In genomic region chr6:1903780-1904493, GRCh38 we compare ENCODE assay signal across 18 cellular contexts.
DNase-seq lines count a peak whose midpoint lies in the region; ATAC-seq and TF ChIP-seq lines count a peak whose summit lies in the region.
"Had no signal": no experiment of that assay in that cellular context is flagged by ENCODE, and none has a peak within 500 bp of the region (broad histone marks: within the 10 kb centered on the region; RNA-seq: fewer than 3 reads in every experiment).

No MANE protein-coding gene starts in this region.

- no peak overlapping the region for H2BK5ac ChIP-seq in IMR-90 (ENCODE audit: low read depth, low read length, poor library complexity, severe bottlenecking)

- no peaks in the 10 kb centered on the region for H3K9me3 Mint-ChIP-seq in activated T-helper 2 cell treated with anti-CD3 and anti-CD28 coated beads, Interferon-gamma antibody, Interleukin-2, Interleukin-4, amounts not matched to agents 10 μg/mL and 5 μg/mL and 100 μg/mL, durations not matched to agents 14 hours and 24 hours and 36 hours
- H3K9me3 Mint-ChIP-seq in natural killer cell = no peaks in the 10 kb centered on the region
- H3K9me3 Mint-ChIP-seq: naive B cell; stimulated activated naive CD8-positive, alpha-beta T cell treated with anti-CD3 and anti-CD28 coated beads, Interleukin-15, Interleukin-2, amounts not matched to agents 100 ng/mL and 50 ng/mL, for 24 hours had no signal

- no peak overlapping the region for H2BK20ac ChIP-seq in IMR-90 (ENCODE audit: low read depth, low read length)

- POLR2A ChIA-PET in IMR-90 (lab: Charles Lee; ENCODE audit: unreplicated experiment) = no interaction called here

- no peak overlapping the region for H3K4me3 ChIP-seq in IMR-90 (ENCODE audit: insufficient read depth, low read depth, low read length)
- H3K4me3 ChIP-seq in adrenal gland = peak overlapping the region in 1 of 4 donors; percentile 13
- no peak overlapping the region for H3K4me3 ChIP-seq in liver (ENCODE audit: low read depth in 1 of 3, low read length in 3 of 3)
- no peak overlapping the region for H3K4me3 ChIP-seq in spleen
- H3K4me3 ChIP-seq: gastroesophageal sphincter had no signal

- peak overlapping the region; percentile 12; the same call in 1 of the 2 replicates for H2AK5ac ChIP-seq in IMR-90 (ENCODE audit: low read depth, low read length)

- ATAC-seq in IMR-90 (ENCODE audit: low read depth) (no peak), natural killer cell (no peak)
- ATAC-seq: gastroesophageal sphincter had no signal

- H4K8ac ChIP-seq in IMR-90 (ENCODE audit: low read depth in 2 of 2, low read length in 2 of 2) = no peak overlapping the region

- TF ChIP-seq POLR2A in IMR-90 (IDR thresholded peaks at IDR 0.05; ENCODE audit: low read depth, low read length) = no peak
- TF ChIP-seq POLR2A in adrenal gland (IDR thresholded peaks at IDR 0.05) = no peak
- TF ChIP-seq POLR2A in spleen (IDR thresholded peaks at IDR 0.05) = no peak

- 0 out of 2 replicates have a peak overlapping the region, but pooled peaks have one; percentile 25 for H3K14ac ChIP-seq in IMR-90 (replicated peaks; ENCODE audit: low read depth, low read length)

- H3K36me3 Mint-ChIP-seq in activated T-helper 2 cell treated with anti-CD3 and anti-CD28 coated beads, Interferon-gamma antibody, Interleukin-2, Interleukin-4, amounts not matched to agents 10 μg/mL and 5 μg/mL and 100 μg/mL, durations not matched to agents 14 hours and 24 hours and 36 hours (ENCODE audit: low read depth) = no peaks in the 10 kb centered on the region
- H3K36me3 Mint-ChIP-seq in natural killer cell = no peaks in the 10 kb centered on the region

- H3K4me3 Mint-ChIP-seq in activated T-helper 2 cell treated with anti-CD3 and anti-CD28 coated beads, Interferon-gamma antibody, Interleukin-2, Interleukin-4, amounts not matched to agents 10 μg/mL and 5 μg/mL and 100 μg/mL, durations not matched to agents 14 hours and 24 hours and 36 hours (ENCODE audit: low read depth) = no peak overlapping the region
- no peak overlapping the region for H3K4me3 Mint-ChIP-seq in natural killer cell
- H3K4me3 Mint-ChIP-seq: CD8-positive, alpha-beta memory T cell; naive B cell; stimulated activated naive CD8-positive, alpha-beta T cell treated with anti-CD3 and anti-CD28 coated beads, Interleukin-15, Interleukin-2, amounts not matched to agents 100 ng/mL and 50 ng/mL, for 24 hours had no signal

- H3K27me3 Mint-ChIP-seq in activated T-helper 2 cell treated with anti-CD3 and anti-CD28 coated beads, Interferon-gamma antibody, Interleukin-2, Interleukin-4, amounts not matched to agents 10 μg/mL and 5 μg/mL and 100 μg/mL, durations not matched to agents 14 hours and 24 hours and 36 hours (ENCODE audit: low read depth) = no peaks in the 10 kb centered on the region
- no peaks in the 10 kb centered on the region for H3K27me3 Mint-ChIP-seq in natural killer cell (ENCODE audit: low read depth in 2 of 2)
- H3K27me3 Mint-ChIP-seq: naive B cell; stimulated activated naive CD8-positive, alpha-beta T cell treated with anti-CD3 and anti-CD28 coated beads, Interleukin-15, Interleukin-2, amounts not matched to agents 100 ng/mL and 50 ng/mL, for 24 hours had no signal

- H3K9me3 ChIP-seq in IMR-90 (ENCODE audit: control insufficient read depth, insufficient read depth, low read length) (no peaks in the 10 kb centered on the region), adrenal gland (replicated peaks in 1 of 3) (no peaks in the 10 kb centered on the region), liver (ENCODE audit: control insufficient read depth in 4 of 4, low read length in 3 of 4) (no peaks in the 10 kb centered on the region), spleen (no peaks in the 10 kb centered on the region)
- H3K9me3 ChIP-seq: gastroesophageal sphincter had no signal

- H3K4ac ChIP-seq in IMR-90 (ENCODE audit: low read depth, low read length) = no peak overlapping the region

- no peak overlapping the region for H3K27ac Mint-ChIP-seq in activated T-helper 2 cell treated with anti-CD3 and anti-CD28 coated beads, Interferon-gamma antibody, Interleukin-2, Interleukin-4, amounts not matched to agents 10 μg/mL and 5 μg/mL and 100 μg/mL, durations not matched to agents 14 hours and 24 hours and 36 hours
- no peak overlapping the region for H3K27ac Mint-ChIP-seq in natural killer cell
- H3K27ac Mint-ChIP-seq: stimulated activated naive CD8-positive, alpha-beta T cell treated with anti-CD3 and anti-CD28 coated beads, Interleukin-15, Interleukin-2, amounts not matched to agents 100 ng/mL and 50 ng/mL, for 24 hours had no signal

- H4K91ac ChIP-seq in IMR-90 (ENCODE audit: insufficient read depth, low read depth, low read length) = no peak overlapping the region

- dilution Hi-C loops in IMR-90 (cut with HindIII; ENCODE audit: low sequenced_read_pairs, unreplicated experiment) = no loop called here

- no peak overlapping the region for H3K18ac ChIP-seq in IMR-90 (ENCODE audit: low read depth, low read length)

- H3K23ac ChIP-seq in IMR-90 (ENCODE audit: low read depth, low read length) = no peak overlapping the region

- no peak overlapping the region for H3K4me2 ChIP-seq in IMR-90 (ENCODE audit: low read depth, low read length)

- H3K27me3 ChIP-seq in IMR-90 (ENCODE audit: control insufficient read depth, insufficient read depth, low read length) = no peaks in the 10 kb centered on the region
- H3K27me3 ChIP-seq in adrenal gland = no peaks in the 10 kb centered on the region
- H3K27me3 ChIP-seq in liver (ENCODE audit: control insufficient read depth in 4 of 4, insufficient read depth in 4 of 4, low read length in 3 of 4) = no peaks in the 10 kb centered on the region
- no peaks in the 10 kb centered on the region for H3K27me3 ChIP-seq in spleen (replicated peaks in 1 of 7)
- H3K27me3 ChIP-seq: gastroesophageal sphincter had no signal

- H2AFZ ChIP-seq in IMR-90 (replicated peaks; ENCODE audit: low read length, poor library complexity) = no peak overlapping the region

- TF ChIP-seq CTCF in IMR-90 (conservative IDR thresholded peaks at IDR 0.05; ENCODE audit: low read depth, low read length) = no peak
- no peak for TF ChIP-seq CTCF in adrenal gland (IDR thresholded peaks at IDR 0.05)
- no peak for TF ChIP-seq CTCF in liver (IDR thresholded peaks at IDR 0.05; ENCODE audit: low read depth, low read length, missing input control)
- TF ChIP-seq CTCF in spleen (IDR thresholded peaks at IDR 0.05 in 8 of 11, conservative IDR thresholded peaks at IDR 0.05 in 3 of 11) = no peak
- no peak for TF ChIP-seq CTCF in natural killer cell (IDR thresholded peaks at IDR 0.05)

- DNase-seq in IMR-90 = no peak
- DNase-seq in adrenal gland = peak; percentile 22 to 79 (median 43)
- no peak for DNase-seq in spleen
- no peak for DNase-seq in DMS79 (lab: John Stamatoyannopoulos, UW)
- DNase-seq in activated T-helper 2 cell treated with anti-CD3 and anti-CD28 coated beads, Interferon-gamma antibody, Interleukin-2, Interleukin-4, amounts not matched to agents 10 μg/mL and 5 μg/mL and 100 μg/mL, durations not matched to agents 14 hours and 24 hours and 36 hours (ENCODE audit: low spot score) = no peak
- DNase-seq in NCI-H1694 (lab: John Stamatoyannopoulos, UW) = no peak
- DNase-seq in natural killer cell = no peak
- DNase-seq: activated CD4-positive, alpha-beta T cell treated with anti-CD3 and anti-CD28 coated beads for 48 hours; activated CD8-positive, alpha-beta memory T cell treated with anti-CD3 and anti-CD28 coated beads, Interleukin-2, amount 50 U/mL, for 4 hours; CD8-positive, alpha-beta memory T cell; HCEC 1CT; Karpas-422; naive B cell; NK-92 treated with Interleukin-12 subunit alpha and Interleukin-12 subunit beta, amount 100 ng/mL, for 24 hours had no signal

- H3K79me1 ChIP-seq in IMR-90 (ENCODE audit: low read depth in 1 of 2, low read length in 2 of 2) = 0 out of 4 replicates have a peak, but pooled peaks cover 0 to 5% of the 10 kb centered on the region in 2 experiments

- H3K27ac ChIP-seq in IMR-90 (ENCODE audit: insufficient read depth, low read length) (no peak overlapping the region), adrenal gland (peak overlapping the region in 4 of 5 donors; percentile 56 to 75 (median 69)), liver (ENCODE audit: low read depth in 1 of 2, low read length in 2 of 2) (no peak overlapping the region), spleen (peak overlapping the region in 6 of 8 donors; percentile 22 to 73 (median 64))
- H3K27ac ChIP-seq: epithelial cell of prostate had no signal

- intact Hi-C loops in IMR-90 (cut with micrococcal nuclease) (no loop called here), adrenal gland (cut with DNase I) (no loop called here), spleen (cut with DNase I; ENCODE audit: low total_unique reads) (no loop called here), natural killer cell (cut with micrococcal nuclease) (no loop called here)
- intact Hi-C loops in activated T-helper 2 cell treated with anti-CD3 and anti-CD28 coated beads, Interferon-gamma antibody, Interleukin-2, Interleukin-4, amounts not matched to agents 10 μg/mL and 5 μg/mL and 100 μg/mL, durations not matched to agents 14 hours and 24 hours and 36 hours (cut with micrococcal nuclease) = no loop called here

- H4K5ac ChIP-seq in IMR-90 (ENCODE audit: low read depth, low read length) = no peak overlapping the region

- peaks cover 3% of the 10 kb centered on the region for H3K4me1 Mint-ChIP-seq in activated T-helper 2 cell treated with anti-CD3 and anti-CD28 coated beads, Interferon-gamma antibody, Interleukin-2, Interleukin-4, amounts not matched to agents 10 μg/mL and 5 μg/mL and 100 μg/mL, durations not matched to agents 14 hours and 24 hours and 36 hours (ENCODE audit: low read depth)
- no peaks in the 10 kb centered on the region for H3K4me1 Mint-ChIP-seq in natural killer cell
- H3K4me1 Mint-ChIP-seq: CD8-positive, alpha-beta memory T cell; naive B cell had no signal

- H3K9ac ChIP-seq in IMR-90 (ENCODE audit: low read depth, low read length) (no peak overlapping the region), liver (ENCODE audit: low read depth in 1 of 2, low read length in 2 of 2) (no peak overlapping the region)

- no peak overlapping the region for H2BK15ac ChIP-seq in IMR-90 (ENCODE audit: low read depth, low read length)

- no peak for TF ChIP-seq RAD21 in IMR-90 (IDR thresholded peaks at IDR 0.05; ENCODE audit: low read length)
- TF ChIP-seq RAD21 in liver (IDR thresholded peaks at IDR 0.05) = no peak

- H3K56ac ChIP-seq in IMR-90 (ENCODE audit: extremely low read depth, insufficient read depth, low read length) = no peak overlapping the region

- no TSS peak for BruUV-seq in IMR-90 (replicated peaks; lab: Mats Ljungman, UMichigan)

- H3K36me3 ChIP-seq in IMR-90 (ENCODE audit: control insufficient read depth, insufficient read depth, low read length) (no peaks in the 10 kb centered on the region), adrenal gland (replicated peaks in 1 of 2) (no peaks in the 10 kb centered on the region), liver (ENCODE audit: control insufficient read depth in 4 of 4, insufficient read depth in 3 of 4, low read depth in 1 of 4, low read length in 3 of 4) (no peaks in the 10 kb centered on the region), spleen (no peaks in the 10 kb centered on the region)
- H3K36me3 ChIP-seq: gastroesophageal sphincter had no signal

- H4K20me1 ChIP-seq in IMR-90 (ENCODE audit: insufficient read depth, low read length) = no peaks in the 10 kb centered on the region

- peaks cover 8% of the 10 kb centered on the region; the same call in 1 of the 2 replicates for H3K9me1 ChIP-seq in IMR-90 (ENCODE audit: insufficient read depth, low read length)

- in situ Hi-C loops in IMR-90 (cut with MboI; ENCODE audit: low sequenced_read_pairs) = no loop called here

- no peak overlapping the region for H2AK9ac ChIP-seq in IMR-90 (replicated peaks; ENCODE audit: low read depth, low read length, poor library complexity)

- no peak overlapping the region for H2BK120ac ChIP-seq in IMR-90 (ENCODE audit: low read depth, low read length)

- peaks cover 4% of the 10 kb centered on the region for H3K4me1 ChIP-seq in IMR-90 (ENCODE audit: control insufficient read depth, insufficient read depth, low read length)
- H3K4me1 ChIP-seq in adrenal gland (replicated peaks in 1 of 2) = peaks cover 15 to 17% of the 10 kb centered on the region in 2 donors
- no peaks in the 10 kb centered on the region for H3K4me1 ChIP-seq in liver (ENCODE audit: control insufficient read depth in 4 of 4, insufficient read depth in 4 of 4, low read length in 3 of 4)
- no peaks in the 10 kb centered on the region for H3K4me1 ChIP-seq in spleen

- CTCF ChIA-PET in IMR-90 (lab: Yijun Ruan, JAX) = interaction anchor here (0.5 kb wide), 1 partner anchor 28 kb away, joined by 3 read pairs; no protein-coding TSS in a partner anchor

- WGBS in IMR-90 (ENCODE audit: extremely low coverage in 2 of 2, insufficient read length in 1 of 2), 2 experiments = 70% methylated on average over 2 of the region's 9 CpGs; no CpG with 5 or more reads in 1 of the 2 experiments
- 11 to 22% (median 14%) methylated on average over 9 of the region's 9 CpGs for WGBS in adrenal gland, 4 donors
- 74% methylated on average over 9 of the region's 9 CpGs for WGBS in liver
- 55 to 67% (median 57%) methylated on average over 9 of the region's 9 CpGs for WGBS in spleen, 5 donors

Comparison
In these comparisons a context has a peak if more than half of its experiments do, and no peak if none do; other contexts are left out.
1. DNase-seq: peak in adrenal gland (7 of 7); none in IMR-90 (single experiment), spleen (single experiment), DMS79 (single experiment), activated T-helper 2 cell treated with anti-CD3 and anti-CD28 coated beads, Interferon-gamma antibody, Interleukin-2, Interleukin-4, amounts not matched to agents 10 μg/mL and 5 μg/mL and 100 μg/mL, durations not matched to agents 14 hours and 24 hours and 36 hours (single experiment), NCI-H1694 (single experiment) and natural killer cell (single experiment).
2. H3K27ac ChIP-seq: peak in adrenal gland (4 of 5) and spleen (6 of 8); none in IMR-90 (single experiment) and liver (0 of 2).